Comparison of ENCODE assay signal across 35 cellular contexts in genomic region chr6:101257163-101257562, GRCh38.
"Had no signal": no experiment of that assay in that cellular context is flagged by ENCODE, and none has a peak within 500 bp of the region (broad histone marks: within the 10 kb centered on the region; RNA-seq: fewer than 3 reads in every experiment).

No MANE protein-coding gene starts in this region.

- H3K4me3 ChIP-seq: MG63 had no signal

- H3K9me3 ChIP-seq: MG63 had no signal

- H3K27me3 ChIP-seq: MG63 had no signal

- DNase-seq: Kasumi-1, MG63, MM.1S, MV-4-11, NCI-H1048, NCI-H1092, NCI-H1092 treated with DMSO at 0.1 percent for 48 hours, NCI-H1105, NCI-H1105 treated with DMSO at 0.1 percent for 48 hours, NCI-H1417, NCI-H1417 treated with DMSO at 0.1 percent for 48 hours, NCI-H1436, NCI-H1436 treated with DMSO at 0.1 percent for 48 hours, NCI-H146, NCI-H1694, NCI-H1694 treated with DMSO at 0.1 percent for 48 hours, NCI-H187, NCI-H187 treated with DMSO at 0.1 percent for 48 hours, NCI-H1930, NCI-H2029, NCI-H2029 treated with DMSO at 0.1 percent for 48 hours, NCI-H2081, NCI-H2081 treated with DMSO at 0.1 percent for 48 hours, NCI-H2107, NCI-H2171, NCI-H2171 treated with DMSO at 0.1 percent for 48 hours, NCI-H2227 treated with DMSO at 0.1 percent for 48 hours, NCI-H226, NCI-H345, NCI-H446, NCI-H446 treated with DMSO at 0.1 percent for 48 hours, NCI-H510A, NCI-H510A treated with DMSO at 0.1 percent for 48 hours, NCI-H524, NCI-H524 treated with DMSO at 0.1 percent for 48 hours had no signal

- H3K36me3 ChIP-seq: MG63 had no signal
